11 cellular contexts compared by ENCODE assay signal in genomic region chr18:58789856-58790255, GRCh38.
DNase-seq lines count a peak whose midpoint lies in the region; ATAC-seq and TF ChIP-seq lines count a peak whose summit lies in the region.
"Had no signal": no experiment of that assay in that cellular context is flagged by ENCODE, and none has a peak within 500 bp of the region (broad histone marks: within the 10 kb centered on the region; RNA-seq: fewer than 3 reads in every experiment).

No MANE protein-coding gene starts in this region.

- CTCF ChIA-PET in PC-9 (lab: Charles Lee): no interaction called here

- H3K27ac ChIP-seq in PC-9 (peak overlapping the region; percentile 38), esophagus (ENCODE audit: low read depth in 2 of 2, low read length in 1 of 2) (peak overlapping the region; percentile 22 to 37), tibial nerve (peak overlapping the region; percentile 68 to 95 (median 82))

- H3K36me3 ChIP-seq in PC-9 (ENCODE audit: low read depth) (no peaks in the 10 kb centered on the region), esophagus (ENCODE audit: control insufficient read depth in 2 of 2, insufficient read depth in 2 of 2, low read length in 1 of 2) (no peaks in the 10 kb centered on the region), tibial nerve (no peaks in the 10 kb centered on the region)

- H4K20me1 ChIP-seq in PC-9 (ENCODE audit: insufficient read depth): no peaks in the 10 kb centered on the region

- no peak for ATAC-seq in HG03460 (IDR thresholded peaks at IDR 0.05; ENCODE audit: unreplicated experiment)

- TF ChIP-seq CTCF in PC-9 (conservative IDR thresholded peaks at IDR 0.05) (no peak), mesothelial cell of epicardium (IDR thresholded peaks at IDR 0.05; ENCODE audit: unreplicated experiment) (no peak), tibial nerve (IDR thresholded peaks at IDR 0.05) (no peak)

- H3K4me2 ChIP-seq in PC-9: no peak overlapping the region

- no peaks in the 10 kb centered on the region for H3K27me3 Mint-ChIP-seq in mesothelial cell of epicardium (ENCODE audit: low read depth)

- no peak for TF ChIP-seq EP300 in tibial nerve (IDR thresholded peaks at IDR 0.05)

- H2AFZ ChIP-seq in PC-9: no peak overlapping the region

- peaks cover 25% of the 10 kb centered on the region for H3K4me1 Mint-ChIP-seq in mesothelial cell of epicardium

- WGBS in esophagus, 2 donors: 66 to 76% methylated on average over 5 of the region's 5 CpGs
- 4 to 14% methylated on average over 5 of the region's 5 CpGs for WGBS in tibial nerve, 2 donors

- H3K4me3 ChIP-seq in PC-9 (no peak overlapping the region), esophagus (ENCODE audit: low read depth in 1 of 2, low read length in 2 of 2) (no peak overlapping the region), tibial nerve (no peak overlapping the region)

- H3K4me1 ChIP-seq in PC-9 (replicated peaks; ENCODE audit: insufficient read depth): peaks cover 57% of the 10 kb centered on the region
- H3K4me1 ChIP-seq in esophagus (ENCODE audit: control insufficient read depth in 2 of 2, insufficient read depth in 2 of 2, low read length in 1 of 2): peaks cover 0 to 12% of the 10 kb centered on the region in 2 donors
- H3K4me1 ChIP-seq in tibial nerve: peaks cover 0 to 37% (median 19%) of the 10 kb centered on the region in 4 donors

- POLR2A ChIA-PET in PC-9 (lab: Charles Lee; ENCODE audit: unreplicated experiment): no interaction called here

- no TSS peak for BruUV-seq in PC-9 (replicated peaks; lab: Mats Ljungman, UMichigan)

- H3F3A ChIP-seq in PC-9 (ENCODE audit: insufficient read depth, low read depth): peaks cover 46% of the 10 kb centered on the region

- TF ChIP-seq POLR2A in tibial nerve (IDR thresholded peaks at IDR 0.05): no peak

- no peaks in the 10 kb centered on the region for H3K36me3 Mint-ChIP-seq in mesothelial cell of epicardium

- H3K79me2 ChIP-seq in PC-9 (ENCODE audit: low read depth): no peaks in the 10 kb centered on the region

- H3K9me3 ChIP-seq in PC-9 (ENCODE audit: insufficient read depth, low read depth) (0 out of 2 replicates have a peak, but pooled peaks cover 3% of the 10 kb centered on the region), esophagus (ENCODE audit: control insufficient read depth in 2 of 2, insufficient read depth in 1 of 2, low read depth in 1 of 2, low read length in 1 of 2) (no peaks in the 10 kb centered on the region), tibial nerve (peaks cover 0 to 6% (median 0%) of the 10 kb centered on the region in 4 donors)

- H3K9me2 ChIP-seq in PC-9 (ENCODE audit: insufficient read depth): no peaks in the 10 kb centered on the region

- peak overlapping the region; percentile 56 for H3K27ac Mint-ChIP-seq in mesothelial cell of epicardium

- no peak overlapping the region for H3K4me3 Mint-ChIP-seq in mesothelial cell of epicardium

- intact Hi-C loops in PC-9 (cut with micrococcal nuclease; ENCODE audit: unreplicated experiment): no loop called here

- H3K27me3 ChIP-seq in PC-9 (ENCODE audit: insufficient read depth, low read depth) (no peaks in the 10 kb centered on the region), esophagus (ENCODE audit: control insufficient read depth in 1 of 2, insufficient read depth in 2 of 2, low read length in 2 of 2) (no peaks in the 10 kb centered on the region), tibial nerve (no peaks in the 10 kb centered on the region)

- no peaks in the 10 kb centered on the region for H3K9me3 Mint-ChIP-seq in mesothelial cell of epicardium

- no peak for DNase-seq in PC-9
- no peak for DNase-seq in mesothelial cell of epicardium (ENCODE audit: low spot score in 2 of 2, unreplicated experiment in 2 of 2)
- peak; percentile 27 to 32 for DNase-seq in tibial nerve (ENCODE audit: low spot score in 2 of 2)
- DNase-seq in stimulated activated naive CD4-positive, alpha-beta T cell treated with Interleukin-2 at 50 U/mL for 16 hours (lab: John Stamatoyannopoulos, UW): no peak
- no peak for DNase-seq in SIG-M5 (lab: John Stamatoyannopoulos, UW)
- DNase-seq in activated gamma-delta T cell (lab: John Stamatoyannopoulos, UW): no peak
- DNase-seq: activated CD4-positive, alpha-beta T cell treated with anti-CD3 and anti-CD28 coated beads for 1 hour; activated T-cell treated with anti-CD3 and anti-CD28 coated beads for 4 hours; NCI-H2107 had no signal

Comparison
In these comparisons a context has a peak if more than half of its experiments do, and no peak if none do; other contexts are left out.
1. DNase-seq: peak in tibial nerve (2 of 2); none in PC-9 (0 of 2), mesothelial cell of epicardium (0 of 2), stimulated activated naive CD4-positive, alpha-beta T cell treated with Interleukin-2 at 50 U/mL for 16 hours (single experiment), SIG-M5 (single experiment) and activated gamma-delta T cell (single experiment).
2. H3K27ac ChIP-seq: peak in every context shown above with its lines; median percentile 82 in tibial nerve; 38 in PC-9; 30 in esophagus.